ENCODE assay signal across 11 cellular contexts in genomic region chr10:61836233-61836887, GRCh38.
DNase-seq lines count a peak whose midpoint lies in the region; TF ChIP-seq lines count a peak whose summit lies in the region.
"Had no signal": no experiment of that assay in that cellular context is flagged by ENCODE, and none has a peak within 500 bp of the region (broad histone marks: within the 10 kb centered on the region; RNA-seq: fewer than 3 reads in every experiment).

No MANE protein-coding gene starts in this region.

- H3K27ac Mint-ChIP-seq in osteocyte (ENCODE audit: unreplicated experiment), result peak overlapping the region; percentile 61

- CTCF ChIA-PET in GM10248 (lab: Yijun Ruan, JAX), result interaction anchor here (0.7 to 1.6 kb wide), 3 partner anchors 15 to 85 kb away, joined by 3 to 6 read pairs (median 3); no protein-coding TSS in a partner anchor

- peaks cover 1% of the 10 kb centered on the region for H3K36me3 Mint-ChIP-seq in osteocyte (ENCODE audit: unreplicated experiment)

- POLR2A ChIA-PET in GM10248 (lab: Yijun Ruan, JAX), result no interaction called here

- no peak for TF ChIP-seq CTCF in osteocyte (IDR thresholded peaks at IDR 0.05)
- no peak for TF ChIP-seq CTCF in GM10248 (IDR thresholded peaks at IDR 0.05; ENCODE audit: control extremely low read depth, extremely low read depth, low read depth, missing control alignments)

- peak overlapping the region; percentile 27 for H3K4me3 Mint-ChIP-seq in osteocyte (ENCODE audit: unreplicated experiment)

- H3K4me1 Mint-ChIP-seq in osteocyte (ENCODE audit: unreplicated experiment), result peaks cover 38% of the 10 kb centered on the region

- peak; percentile 8 for DNase-seq in AG08395 (ENCODE audit: low spot score)
- peak; percentile 75 for DNase-seq in NCI-H69 (lab: John Stamatoyannopoulos, UW)
- peak; percentile 41 for DNase-seq in dedifferentiated amniotic fluid mesenchymal stem cell (ENCODE audit: extremely low spot score)
- DNase-seq in osteocyte (ENCODE audit: extremely low spot score, unreplicated experiment), result no peak
- DNase-seq in GM10248 (ENCODE audit: extremely low spot score), result no peak
- no peak for DNase-seq in activated naive CD4-positive, alpha-beta T cell treated with anti-CD3 and anti-CD28 coated beads, Interleukin-2, amount 50 U/mL, for 16 hours
- DNase-seq in COR-L47 (lab: John Stamatoyannopoulos, UW), result no peak
- DNase-seq in activated T-cell treated with anti-CD3 and anti-CD28 coated beads, Interleukin-2, amount 50 U/mL, for 48 hours, result no peak
- DNase-seq: Kasumi-1; RPMI8226; stimulated activated CD4-positive, alpha-beta T cell treated with anti-CD3 and anti-CD28 coated beads, Interleukin-2, amount 100 ng/mL, for 48 hours had no signal

- H3K27me3 Mint-ChIP-seq in osteocyte (ENCODE audit: unreplicated experiment), result no peaks in the 10 kb centered on the region

- no peaks in the 10 kb centered on the region for H3K9me3 Mint-ChIP-seq in osteocyte (ENCODE audit: unreplicated experiment)

Comparison
In these comparisons a context has a peak if more than half of its experiments do, and no peak if none do; other contexts are left out.
1. DNase-seq: peak in AG08395 (single experiment), NCI-H69 (single experiment) and dedifferentiated amniotic fluid mesenchymal stem cell (single experiment); none in osteocyte (single experiment), GM10248 (single experiment), activated naive CD4-positive, alpha-beta T cell treated with anti-CD3 and anti-CD28 coated beads, Interleukin-2, amount 50 U/mL, for 16 hours (single experiment), COR-L47 (single experiment) and activated T-cell treated with anti-CD3 and anti-CD28 coated beads, Interleukin-2, amount 50 U/mL, for 48 hours (0 of 2).